ENCODE assay signal across 12 cellular contexts in the genomic region with DNA sequence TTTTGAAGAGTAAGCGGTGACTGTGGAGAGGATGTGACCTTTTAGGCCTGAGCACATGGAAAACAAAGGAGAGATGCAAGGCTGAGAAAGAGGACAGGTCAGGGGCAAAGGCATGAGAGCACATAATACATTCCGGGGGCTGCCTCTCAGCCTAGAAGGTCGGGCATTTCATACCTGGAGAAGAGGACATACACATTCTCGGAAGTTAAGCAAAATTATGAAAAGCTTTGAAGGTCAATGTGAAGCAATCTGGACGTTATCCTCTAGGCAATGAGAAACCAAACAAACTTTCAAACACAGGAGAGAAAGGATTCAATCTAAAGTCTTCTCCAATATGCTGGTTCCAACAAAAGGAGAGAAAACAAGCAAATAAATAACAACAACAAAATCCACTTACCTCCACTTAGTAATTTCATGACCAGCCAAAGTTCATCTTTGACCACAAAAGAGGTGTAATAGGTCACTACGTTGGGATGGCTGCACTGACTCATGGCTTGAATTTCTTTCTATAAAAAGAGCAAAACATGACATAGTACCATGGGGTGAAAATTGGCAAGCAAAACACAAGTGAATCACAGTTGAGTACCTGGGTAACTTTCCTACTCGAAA.
DNase-seq lines count a peak whose midpoint lies in the region; ATAC-seq, FAIRE-seq and TF ChIP-seq lines count a peak whose summit lies in the region.
"Had no signal": no experiment of that assay in that cellular context is flagged by ENCODE, and none has a peak within 500 bp of the region (broad histone marks: within the 10 kb centered on the region; RNA-seq: fewer than 3 reads in every experiment).

No MANE protein-coding gene starts in this region.

- peak; percentile 69 for FAIRE-seq in astrocyte (lab: Jason Lieb, UNC)

- no peak for DNase-seq in CD8-positive, alpha-beta T cell
- peak; percentile 38 for DNase-seq in HS-5 (ENCODE audit: low read depth)
- peak; percentile 71 for DNase-seq in astrocyte (ENCODE audit: low read depth)
- DNase-seq in kidney glomerular epithelial cell (lab: John Stamatoyannopoulos, UW), result peak; percentile 24
- DNase-seq in mesothelial cell of epicardium (ENCODE audit: low spot score in 2 of 2, unreplicated experiment in 2 of 2), result no peak
- no peak for DNase-seq in chondrocyte (ENCODE audit: low spot score)
- no peak for DNase-seq in activated CD8-positive, alpha-beta memory T cell treated with anti-CD3 and anti-CD28 coated beads, Interleukin-2, amount 50 U/mL, for 48 hours
- DNase-seq: DMS53; effector CD4-positive, alpha-beta T cell; NCI-H446; occipital lobe had no signal

- H3K4me2 ChIP-seq in astrocyte (ENCODE audit: low read length), result no peak overlapping the region

- H3K36me3 ChIP-seq in CD8-positive, alpha-beta T cell (ENCODE audit: insufficient read depth, low read length), result no peaks in the 10 kb centered on the region
- H3K36me3 ChIP-seq in astrocyte (ENCODE audit: insufficient read depth, low read length), result no peaks in the 10 kb centered on the region

- intact Hi-C loops in CD8-positive, alpha-beta T cell (cut with DNase I, micrococcal nuclease), result loop anchor here in 1 of 2 experiments (10.0 kb wide), 1 partner anchor 168 kb away; no protein-coding TSS in a partner anchor

- no peaks in the 10 kb centered on the region for H3K9me3 ChIP-seq in CD8-positive, alpha-beta T cell (ENCODE audit: low read length)
- H3K9me3 ChIP-seq in astrocyte (ENCODE audit: insufficient read depth, low read depth, low read length), result no peaks in the 10 kb centered on the region

- no peaks in the 10 kb centered on the region for H3K27me3 Mint-ChIP-seq in CD8-positive, alpha-beta T cell (ENCODE audit: low read depth)
- H3K27me3 Mint-ChIP-seq in astrocyte (ENCODE audit: low read depth, unreplicated experiment), result no peaks in the 10 kb centered on the region
- H3K27me3 Mint-ChIP-seq in mesothelial cell of epicardium (ENCODE audit: low read depth), result no peaks in the 10 kb centered on the region
- H3K27me3 Mint-ChIP-seq in chondrocyte (ENCODE audit: low read depth), result no peaks in the 10 kb centered on the region

- no peak for ATAC-seq in CD8-positive, alpha-beta T cell
- no peak for ATAC-seq in GM18517 (IDR thresholded peaks at IDR 0.05; ENCODE audit: unreplicated experiment)

- no peaks in the 10 kb centered on the region for H3K9me3 Mint-ChIP-seq in CD8-positive, alpha-beta T cell
- no peaks in the 10 kb centered on the region for H3K9me3 Mint-ChIP-seq in astrocyte (ENCODE audit: unreplicated experiment)
- H3K9me3 Mint-ChIP-seq in mesothelial cell of epicardium, result no peaks in the 10 kb centered on the region
- H3K9me3 Mint-ChIP-seq in chondrocyte (ENCODE audit: low read depth), result no peaks in the 10 kb centered on the region

- H3K36me3 Mint-ChIP-seq in CD8-positive, alpha-beta T cell, result peaks cover 46% of the 10 kb centered on the region
- peaks cover 11% of the 10 kb centered on the region for H3K36me3 Mint-ChIP-seq in astrocyte (ENCODE audit: low read depth, unreplicated experiment)
- H3K36me3 Mint-ChIP-seq in mesothelial cell of epicardium, result peaks cover 21% of the 10 kb centered on the region
- peaks cover 15% of the 10 kb centered on the region for H3K36me3 Mint-ChIP-seq in chondrocyte (ENCODE audit: low read depth)

- peak overlapping the region; percentile 55 for H3K27ac Mint-ChIP-seq in CD8-positive, alpha-beta T cell
- H3K27ac Mint-ChIP-seq in astrocyte (ENCODE audit: unreplicated experiment) (no peak overlapping the region), mesothelial cell of epicardium (no peak overlapping the region), chondrocyte (ENCODE audit: unreplicated experiment) (no peak overlapping the region)

- peaks cover 27% of the 10 kb centered on the region for H4K20me1 ChIP-seq in astrocyte (ENCODE audit: insufficient read depth, low read length)

- H3K27me3 ChIP-seq in CD8-positive, alpha-beta T cell (ENCODE audit: insufficient read depth, low read length), result no peaks in the 10 kb centered on the region
- no peaks in the 10 kb centered on the region for H3K27me3 ChIP-seq in astrocyte (ENCODE audit: insufficient read depth, low read length)

- CTCF ChIA-PET in CD8-positive, alpha-beta T cell (lab: Charles Lee), result no interaction called here

- H3K4me3 ChIP-seq in CD8-positive, alpha-beta T cell (ENCODE audit: low read depth, low read length), result no peak overlapping the region
- H3K4me3 ChIP-seq in astrocyte (ENCODE audit: insufficient read depth, low read depth, low read length), result no peak overlapping the region

- peaks cover 54% of the 10 kb centered on the region for H3K4me1 Mint-ChIP-seq in CD8-positive, alpha-beta T cell (ENCODE audit: low read depth)
- H3K4me1 Mint-ChIP-seq in astrocyte (ENCODE audit: low read depth, unreplicated experiment) (peaks cover 12% of the 10 kb centered on the region), mesothelial cell of epicardium (no peaks in the 10 kb centered on the region), chondrocyte (ENCODE audit: low read depth) (peaks cover 47% of the 10 kb centered on the region)

- no peak overlapping the region for H2AFZ ChIP-seq in astrocyte (ENCODE audit: low read depth, low read length)

- no peak for TF ChIP-seq CTCF in CD8-positive, alpha-beta T cell (IDR thresholded peaks at IDR 0.05)
- TF ChIP-seq CTCF in astrocyte (IDR thresholded peaks at IDR 0.05; ENCODE audit: insufficient read depth, low read depth, low read length), result no peak
- no peak for TF ChIP-seq CTCF in mesothelial cell of epicardium (IDR thresholded peaks at IDR 0.05; ENCODE audit: unreplicated experiment)
- TF ChIP-seq CTCF in chondrocyte (IDR thresholded peaks at IDR 0.05), result no peak

- H3K79me2 ChIP-seq in astrocyte (ENCODE audit: insufficient read depth, low read length), result peaks cover 16% of the 10 kb centered on the region

- H3K4me1 ChIP-seq in CD8-positive, alpha-beta T cell (ENCODE audit: insufficient read depth, low read length), result no peaks in the 10 kb centered on the region
- H3K4me1 ChIP-seq in astrocyte (ENCODE audit: insufficient read depth, low read length), result peaks cover 29% of the 10 kb centered on the region

- H3K9ac ChIP-seq in astrocyte (ENCODE audit: low read length), result no peak overlapping the region

- H3K27ac ChIP-seq in CD8-positive, alpha-beta T cell (ENCODE audit: low read depth, low read length), result no peak overlapping the region
- no peak overlapping the region for H3K27ac ChIP-seq in astrocyte (ENCODE audit: low read depth, low read length)

- H3K4me3 Mint-ChIP-seq in CD8-positive, alpha-beta T cell, result no peak overlapping the region
- no peak overlapping the region for H3K4me3 Mint-ChIP-seq in astrocyte (ENCODE audit: unreplicated experiment)
- no peak overlapping the region for H3K4me3 Mint-ChIP-seq in mesothelial cell of epicardium
- no peak overlapping the region for H3K4me3 Mint-ChIP-seq in chondrocyte (ENCODE audit: unreplicated experiment)

- POLR2A ChIA-PET in CD8-positive, alpha-beta T cell (lab: Charles Lee), result no interaction called here

Comparison
In these comparisons a context has a peak if more than half of its experiments do, and no peak if none do; other contexts are left out.
1. DNase-seq: peak in HS-5 (single experiment), astrocyte (single experiment) and kidney glomerular epithelial cell (single experiment); none in CD8-positive, alpha-beta T cell (0 of 7), mesothelial cell of epicardium (0 of 2), chondrocyte (single experiment) and activated CD8-positive, alpha-beta memory T cell treated with anti-CD3 and anti-CD28 coated beads, Interleukin-2, amount 50 U/mL, for 48 hours (single experiment).